Comparison of ENCODE assay signal across 16 cellular contexts in genomic region chr22:41474878-41475451, GRCh38.
"Had no signal": no experiment of that assay in that cellular context is flagged by ENCODE, and none has a peak within 500 bp of the region (broad histone marks: within the 10 kb centered on the region; RNA-seq: fewer than 3 reads in every experiment).

No MANE protein-coding gene starts in this region.

- ATAC-seq: activated naive CD8-positive, alpha-beta T cell treated with anti-CD3 and anti-CD28 coated beads, Interleukin-2, amount 50 U/mL, for 24 hours; naive thymus-derived CD4-positive, alpha-beta T cell had no signal

- DNase-seq: activated CD4-positive, alpha-beta memory T cell treated with anti-CD3 and anti-CD28 coated beads for 36 hours; activated CD4-positive, CD25-positive, alpha-beta regulatory T cell treated with anti-CD3 and anti-CD28 coated beads, Interleukin-2, amount 50 U/mL, for 72 hours; activated naive CD4-positive, alpha-beta T cell; activated naive CD8-positive, alpha-beta T cell treated with anti-CD3 and anti-CD28 coated beads, Interleukin-2, amount 50 U/mL, for 24 hours; esophagus squamous epithelium; foreskin fibroblast; head of caudate nucleus; midbrain; naive thymus-derived CD4-positive, alpha-beta T cell; stimulated activated CD4-positive, alpha-beta T cell treated with anti-CD3 and anti-CD28 coated beads, Interleukin-4, amount 100 ng/mL, for 1 hour; stimulated activated CD8-positive, alpha-beta memory T cell treated with anti-CD3 and anti-CD28 coated beads, Interleukin-4, amount 100 ng/mL, for 48 hours; stomach; SW 1271 had no signal

- H3K4me3 ChIP-seq: cardiac muscle cell, esophagus squamous epithelium, stomach, vagina had no signal

- H3K27me3 ChIP-seq: cardiac muscle cell, esophagus squamous epithelium, stomach, vagina had no signal

- H3K36me3 ChIP-seq: cardiac muscle cell had no signal

- H3K9me3 ChIP-seq: esophagus squamous epithelium, stomach, vagina had no signal

- H3K27ac ChIP-seq: cardiac muscle cell, esophagus squamous epithelium, vagina had no signal

- FAIRE-seq: astrocyte had no signal
